In the genomic region with DNA sequence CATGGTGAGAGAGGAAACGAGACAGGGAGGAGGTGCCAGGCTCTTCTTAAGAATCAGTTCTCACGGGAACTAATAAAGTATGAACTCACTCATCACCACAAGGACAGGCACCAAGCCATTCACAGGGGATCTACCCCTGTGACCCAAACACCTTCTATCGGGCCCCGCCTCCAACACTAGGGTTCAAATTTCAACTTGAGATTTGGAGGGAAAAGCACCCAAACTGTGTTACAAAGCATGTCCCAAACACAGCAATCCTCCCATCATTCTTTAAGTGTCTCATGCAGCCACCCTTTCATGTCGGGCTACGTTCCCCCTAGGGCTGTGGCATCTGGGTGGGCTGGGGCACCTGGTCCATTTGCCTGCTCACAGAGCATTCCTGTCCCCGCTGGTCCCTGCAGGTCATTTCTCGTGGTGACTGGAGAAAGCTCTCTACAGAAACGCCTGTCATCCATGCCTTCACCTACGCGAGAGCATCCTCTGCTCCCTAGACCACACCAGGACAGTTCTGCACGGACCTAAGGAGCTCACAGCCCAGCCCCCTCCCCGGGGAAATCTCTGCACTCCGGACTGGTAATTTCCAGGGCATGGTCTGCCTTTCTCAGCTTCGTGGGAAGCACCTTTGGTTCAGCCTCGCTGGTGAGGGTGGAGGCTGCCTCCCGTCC, we compare ENCODE assay signal across 19 cellular contexts.
DNase-seq lines count a peak whose midpoint lies in the region; FAIRE-seq and TF ChIP-seq lines count a peak whose summit lies in the region.
"Had no signal": no experiment of that assay in that cellular context is flagged by ENCODE, and none has a peak within 500 bp of the region (broad histone marks: within the 10 kb centered on the region; RNA-seq: fewer than 3 reads in every experiment).

No MANE protein-coding gene starts in this region.

- no peak overlapping the region for H2BK20ac ChIP-seq in H9 (ENCODE audit: low read depth, low read length, poor library complexity, severe bottlenecking)

- H3K79me1 ChIP-seq in H9 (ENCODE audit: insufficient read depth, low read depth, low read length, poor library complexity, severe bottlenecking): no peaks in the 10 kb centered on the region

- H3K4ac ChIP-seq in H9 (ENCODE audit: low read depth, low read length): no peak overlapping the region

- no peak for TF ChIP-seq POLR2A in vagina (IDR thresholded peaks at IDR 0.05)

- no peaks in the 10 kb centered on the region for H3K79me2 ChIP-seq in H9 (ENCODE audit: insufficient read depth, low read length)

- H3K27me3 ChIP-seq in H9 (ENCODE audit: insufficient read depth, low read length) (no peaks in the 10 kb centered on the region), vagina (no peaks in the 10 kb centered on the region)

- H3K9me3 Mint-ChIP-seq in H9: no peaks in the 10 kb centered on the region; a peak in 1 of 5 replicates
- H3K9me3 Mint-ChIP-seq: CD8-positive, alpha-beta T cell; GM23338 had no signal

- no peak for TF ChIP-seq CTCF in H9 (conservative IDR thresholded peaks at IDR 0.05)
- no peak for TF ChIP-seq CTCF in kidney (IDR thresholded peaks at IDR 0.05; ENCODE audit: borderline replicate concordance, extremely low read depth, insufficient read depth)
- TF ChIP-seq CTCF in vagina (IDR thresholded peaks at IDR 0.05): no peak

- peaks cover 32 to 36% of the 10 kb centered on the region in 2 experiments for H3K4me1 Mint-ChIP-seq in H9
- H3K4me1 Mint-ChIP-seq: CD14-positive monocyte, IgD-negative memory B cell had no signal

- H2BK12ac ChIP-seq in H9 (ENCODE audit: insufficient read length, low read depth, low read length): no peak overlapping the region

- no peak overlapping the region for H3K18ac ChIP-seq in H9 (ENCODE audit: insufficient read length, low read depth, low read length)

- DNase-seq in H9 (peak; percentile 14), dedifferentiated amniotic fluid mesenchymal stem cell (ENCODE audit: extremely low spot score) (peak; percentile 11), kidney (peak; percentile 48), vagina (ENCODE audit: extremely low spot score in 2 of 2) (peak; percentile 79 to 84), EL (no peak), ACHN (no peak)
- DNase-seq: CD8-positive, alpha-beta T cell; COR-L47; DMS153; DMS79 treated with DMSO at 0.1 percent for 48 hours; GDM1; HCEC 1CT; HFFc6 had no signal

- H2AK5ac ChIP-seq in H9 (ENCODE audit: insufficient read length, low read length): no peak overlapping the region

- no peaks in the 10 kb centered on the region; the same call in 1 of the 2 replicates for H3K4me1 ChIP-seq in H9 (ENCODE audit: insufficient read depth, low read length)
- H3K4me1 ChIP-seq in kidney (ENCODE audit: control insufficient read depth in 1 of 2, insufficient read depth in 1 of 2, low read depth in 1 of 2, low read length in 2 of 2): no peaks in the 10 kb centered on the region
- no peaks in the 10 kb centered on the region for H3K4me1 ChIP-seq in vagina
- H3K4me1 ChIP-seq: A549 had no signal

- no peak for FAIRE-seq in kidney (lab: Jason Lieb, UNC)
- FAIRE-seq: A549, D721Med, GM12892 had no signal

- H4K5ac ChIP-seq in H9 (ENCODE audit: insufficient read length, low read depth, low read length): no peak overlapping the region

- H3K27me3 Mint-ChIP-seq in H9 (ENCODE audit: low read depth): peaks cover 14% of the 10 kb centered on the region

- H3K27ac ChIP-seq in H9 (ENCODE audit: insufficient read length, low read depth, low read length) (no peak overlapping the region), kidney (ENCODE audit: low read depth in 2 of 2, low read length in 2 of 2) (no peak overlapping the region), vagina (no peak overlapping the region)
- H3K27ac ChIP-seq: A549 had no signal

- intact Hi-C loops in kidney (cut with DNase I): no loop called here
- intact Hi-C loops in vagina (cut with DNase I): no loop called here

- no peak overlapping the region for H2BK15ac ChIP-seq in H9 (ENCODE audit: low read depth, low read length)

- H4K20me1 ChIP-seq in H9 (ENCODE audit: control insufficient read depth, insufficient read depth, insufficient read length): no peaks in the 10 kb centered on the region

- H3K56ac ChIP-seq in H9 (ENCODE audit: insufficient read length, low read depth, low read length): no peak overlapping the region

- H3K4me3 ChIP-seq in kidney (ENCODE audit: low read length in 2 of 2): no peak overlapping the region
- no peak overlapping the region for H3K4me3 ChIP-seq in vagina
- H3K4me3 ChIP-seq: A549, GM23338 had no signal

- no peak overlapping the region for H3T11ph ChIP-seq in H9 (ENCODE audit: low read length)

- H2BK5ac ChIP-seq in H9 (ENCODE audit: insufficient read length, low read length): no peak overlapping the region

- H3K36me3 Mint-ChIP-seq in H9 (ENCODE audit: insufficient read depth in 1 of 3, low read depth in 3 of 3): no peaks in the 10 kb centered on the region; a peak in 1 of 7 replicates
- H3K36me3 Mint-ChIP-seq: CD14-positive monocyte; CD8-positive, alpha-beta T cell; IgD-negative memory B cell had no signal

- no peak overlapping the region for H2AFZ ChIP-seq in H9 (ENCODE audit: low read length)
- H2AFZ ChIP-seq: GM23338 had no signal

- no peaks in the 10 kb centered on the region for H3K23me2 ChIP-seq in H9 (ENCODE audit: insufficient read length, low read depth, low read length, poor library complexity, severe bottlenecking)

- no peak overlapping the region for H3K23ac ChIP-seq in H9 (ENCODE audit: insufficient read length, low read depth, low read length)

- H3K9me3 ChIP-seq in H9 (ENCODE audit: control insufficient read depth, low read depth, low read length) (no peaks in the 10 kb centered on the region), kidney (ENCODE audit: control insufficient read depth in 1 of 2, low read length in 2 of 2) (no peaks in the 10 kb centered on the region), vagina (no peaks in the 10 kb centered on the region)
- H3K9me3 ChIP-seq: A549 had no signal

- H3K9ac ChIP-seq in H9 (ENCODE audit: extremely low read depth, insufficient read length, low read length) (no peak overlapping the region), kidney (ENCODE audit: low read length in 2 of 2) (no peak overlapping the region)

- no peaks in the 10 kb centered on the region for H3K36me3 ChIP-seq in kidney (ENCODE audit: control insufficient read depth in 1 of 2, insufficient read depth in 2 of 2, low read length in 2 of 2)
- H3K36me3 ChIP-seq in vagina: no peaks in the 10 kb centered on the region

- no peak overlapping the region for H4K91ac ChIP-seq in H9 (ENCODE audit: insufficient read length, low read depth, low read length)

- H4K8ac ChIP-seq in H9 (replicated peaks; ENCODE audit: insufficient read length, low read depth, low read length): no peak overlapping the region

- no peak overlapping the region; a peak in 1 of 5 replicates for H3K4me3 Mint-ChIP-seq in H9
- H3K4me3 Mint-ChIP-seq: CD14-positive monocyte; CD8-positive, alpha-beta T cell; GM23338; HFFc6; IgD-negative memory B cell had no signal

- H2BK120ac ChIP-seq in H9 (ENCODE audit: low read depth, low read length, poor library complexity, severe bottlenecking): no peak overlapping the region

- in situ Hi-C loops in ACHN (cut with HindIII; ENCODE audit: low pct_ligation_motif_present, low pct_unique_long_range_greater_than_20kb, low sequenced_read_pairs): no loop called here

- H3K27ac Mint-ChIP-seq in H9: no peak overlapping the region
- H3K27ac Mint-ChIP-seq: CD14-positive monocyte; CD8-positive, alpha-beta T cell; GM23338; HFFc6; IgD-negative memory B cell had no signal

- H3K14ac ChIP-seq in H9 (ENCODE audit: insufficient read depth, low read length): no peak overlapping the region

- WGBS in H9 (ENCODE audit: extremely low coverage, insufficient read length, low lambda C conversion rate): no CpG with 5 or more reads among the region's 17 CpGs

- H3K4me2 ChIP-seq in H9 (ENCODE audit: insufficient read depth, insufficient read length, low read length): no peak overlapping the region
- H3K4me2 ChIP-seq: A549, GM23338 had no signal

Comparison
In these comparisons a context has a peak if more than half of its experiments do, and no peak if none do; other contexts are left out.
1. DNase-seq: peak in H9 (single experiment), dedifferentiated amniotic fluid mesenchymal stem cell (single experiment), kidney (single experiment) and vagina (2 of 2); none in EL (single experiment) and ACHN (single experiment).